Comparison of ENCODE assay signal across 9 cellular contexts in genomic region chr22:42680648-42681047, GRCh38. TPM values are rescaled to one million over a fixed set of nuclear protein-coding genes. Genes with fewer than 3 reads are reported as not detected.
DNase-seq lines count a peak whose midpoint lies in the region; ATAC-seq and TF ChIP-seq lines count a peak whose summit lies in the region.
"Had no signal": no experiment of that assay in that cellular context is flagged by ENCODE, and none has a peak within 500 bp of the region (broad histone marks: within the 10 kb centered on the region; RNA-seq: fewer than 3 reads in every experiment).

No MANE protein-coding gene starts in this region.

- H3K4ac ChIP-seq in mesendoderm (ENCODE audit: low read depth, low read length), result no peak overlapping the region

- in situ Hi-C loops in mammary epithelial cell (cut with MboI; ENCODE audit: low sequenced_read_pairs in 2 of 2), result no loop called here

- H3K9ac ChIP-seq in mammary epithelial cell (ENCODE audit: insufficient read depth, low read length) (no peak overlapping the region), mesendoderm (ENCODE audit: low read length) (no peak overlapping the region)

- TF ChIP-seq CTCF in AG09309 (IDR thresholded peaks at IDR 0.05; ENCODE audit: control insufficient read depth, insufficient read depth, low read depth, low read length, missing control alignments), result no peak
- no peak for TF ChIP-seq CTCF in mammary epithelial cell (conservative IDR thresholded peaks at IDR 0.05 in 1 of 2, IDR thresholded peaks at IDR 0.05 in 1 of 2; ENCODE audit: extremely low read depth in 1 of 2, insufficient read depth in 1 of 2, low read depth in 1 of 2, low read length in 2 of 2)
- TF ChIP-seq CTCF in glutamatergic neuron (IDR thresholded peaks at IDR 0.05; ENCODE audit: partially characterized antibody, unreplicated experiment), result no peak

- H3K27me3 ChIP-seq in mammary epithelial cell (ENCODE audit: insufficient read depth, low read length) (no peaks in the 10 kb centered on the region), mesendoderm (ENCODE audit: insufficient read depth, low read length, poor library complexity) (no peaks in the 10 kb centered on the region)

- no peak overlapping the region for H2BK120ac ChIP-seq in mesendoderm (ENCODE audit: low read depth, low read length)

- BruUV-seq in mammary epithelial cell (replicated peaks; lab: Mats Ljungman, UMichigan), result no TSS peak

- no peak overlapping the region for H3K18ac ChIP-seq in mesendoderm (ENCODE audit: low read length)

- H3K4me1 Mint-ChIP-seq in glutamatergic neuron (ENCODE audit: low read depth, unreplicated experiment), result peaks cover 16% of the 10 kb centered on the region
- H3K4me1 Mint-ChIP-seq in stimulated activated memory B cell treated with anti-CD40 and anti-IgM and Interleukin-4, amounts not matched to agents 10 μg/mL and 1 μg/mL and 100 μg/mL, for 72 hours, result peaks cover 8% of the 10 kb centered on the region

- H3K4me2 ChIP-seq in mammary epithelial cell (ENCODE audit: insufficient read depth, low read depth, low read length) (peak overlapping the region; percentile 66), mesendoderm (ENCODE audit: low read length) (no peak overlapping the region)

- H3K79me1 ChIP-seq in mesendoderm (ENCODE audit: low read length), result no peaks in the 10 kb centered on the region

- peaks cover 2% of the 10 kb centered on the region for H3K9me3 ChIP-seq in mammary epithelial cell (replicated peaks; ENCODE audit: insufficient read depth, low read length)

- H3K36me3 ChIP-seq in mammary epithelial cell (ENCODE audit: insufficient read depth, low read length), result no peaks in the 10 kb centered on the region
- no peaks in the 10 kb centered on the region for H3K36me3 ChIP-seq in mesendoderm (ENCODE audit: control insufficient read depth, insufficient read depth, low read length)

- H4K20me1 ChIP-seq in mammary epithelial cell (ENCODE audit: insufficient read depth, low read length), result no peaks in the 10 kb centered on the region

- no peak overlapping the region for H2BK5ac ChIP-seq in mesendoderm (ENCODE audit: low read length)

- H3K23ac ChIP-seq in mesendoderm (ENCODE audit: low read length), result no peak overlapping the region

- dilution Hi-C loops in mammary epithelial cell (cut with HindIII; ENCODE audit: low sequenced_read_pairs), result loop anchor here (5.0 kb wide), 1 partner anchor 457 kb away; no protein-coding TSS in a partner anchor

- no peak overlapping the region for H3K56ac ChIP-seq in mesendoderm (ENCODE audit: low read length)

- H2AFZ ChIP-seq in mammary epithelial cell (ENCODE audit: low read depth, low read length), result peak overlapping the region; percentile 72

- H4K8ac ChIP-seq in mesendoderm (ENCODE audit: low read depth, low read length), result no peak overlapping the region

- CTCF ChIA-PET in mammary epithelial cell (lab: Charles Lee; ENCODE audit: low non-redundant PET), result no interaction called here

- DNase-seq in AG09309 (ENCODE audit: low read depth) (peak; percentile 85), Kasumi-1 (lab: John Stamatoyannopoulos, UW) (peak; percentile 28 to 35), mammary epithelial cell (peak; percentile 95), mesendoderm (peak; percentile 29), NCI-H748 (lab: John Stamatoyannopoulos, UW; ENCODE audit: unreplicated experiment) (no peak), glutamatergic neuron (no peak)
- DNase-seq: NCI-H446 had no signal

- peaks cover 2% of the 10 kb centered on the region for H3K27me3 Mint-ChIP-seq in glutamatergic neuron (ENCODE audit: unreplicated experiment)
- H3K27me3 Mint-ChIP-seq in stimulated activated memory B cell treated with anti-CD40 and anti-IgM and Interleukin-4, amounts not matched to agents 10 μg/mL and 1 μg/mL and 100 μg/mL, for 72 hours, result no peaks in the 10 kb centered on the region

- H2BK15ac ChIP-seq in mesendoderm (replicated peaks; ENCODE audit: low read depth), result no peak overlapping the region

- 36% methylated on average over 8 of the region's 8 CpGs for WGBS in mammary epithelial cell (ENCODE audit: low coverage, missing lambda C conversion rate)
- WGBS in mesendoderm (ENCODE audit: extremely low coverage, insufficient coverage, low lambda C conversion rate), result 96% methylated on average over 3 of the region's 8 CpGs

- no peak overlapping the region for H3K4me3 ChIP-seq in AG09309 (ENCODE audit: control insufficient read depth, low read depth, low read length)
- no peak overlapping the region for H3K4me3 ChIP-seq in mammary epithelial cell (replicated peaks in 1 of 3; ENCODE audit: insufficient read depth in 1 of 3, low read depth in 2 of 3, low read length in 3 of 3)
- no peak overlapping the region for H3K4me3 ChIP-seq in mesendoderm (ENCODE audit: low read length)

- no peak overlapping the region for H3K4me3 Mint-ChIP-seq in glutamatergic neuron (ENCODE audit: unreplicated experiment)
- no peak overlapping the region for H3K4me3 Mint-ChIP-seq in stimulated activated memory B cell treated with anti-CD40 and anti-IgM and Interleukin-4, amounts not matched to agents 10 μg/mL and 1 μg/mL and 100 μg/mL, for 72 hours

- ATAC-seq in HG03039 (IDR thresholded peaks at IDR 0.05; ENCODE audit: unreplicated experiment), result no peak
- no peak for ATAC-seq in stimulated activated memory B cell treated with anti-CD40 and anti-IgM and Interleukin-4, amounts not matched to agents 10 μg/mL and 1 μg/mL and 100 μg/mL, for 72 hours

- H2AK5ac ChIP-seq in mesendoderm (ENCODE audit: low read length), result no peak overlapping the region

- H3K4me1 ChIP-seq in mammary epithelial cell (ENCODE audit: insufficient read depth, low read length) (peaks cover 14% of the 10 kb centered on the region), mesendoderm (ENCODE audit: control insufficient read depth, low read depth, low read length) (no peaks in the 10 kb centered on the region)

- H3K79me2 ChIP-seq in mammary epithelial cell (ENCODE audit: insufficient read depth, low read length), result no peaks in the 10 kb centered on the region
- H3K79me2 ChIP-seq in mesendoderm (ENCODE audit: control insufficient read depth, insufficient read depth, low read length), result no peaks in the 10 kb centered on the region

- intact Hi-C loops in mammary epithelial cell (cut with micrococcal nuclease), result no loop called here

- no peak overlapping the region for H4K5ac ChIP-seq in mesendoderm (ENCODE audit: low read length)

- H3K27ac ChIP-seq in mammary epithelial cell (ENCODE audit: insufficient read depth, low read depth, low read length), result peak overlapping the region; percentile 67
- H3K27ac ChIP-seq in mesendoderm (ENCODE audit: low read depth, low read length), result no peak overlapping the region

- H3K36me3 Mint-ChIP-seq in glutamatergic neuron (ENCODE audit: unreplicated experiment), result peaks cover 25% of the 10 kb centered on the region
- H3K36me3 Mint-ChIP-seq in stimulated activated memory B cell treated with anti-CD40 and anti-IgM and Interleukin-4, amounts not matched to agents 10 μg/mL and 1 μg/mL and 100 μg/mL, for 72 hours, result peaks cover 22% of the 10 kb centered on the region

- H3K9me3 Mint-ChIP-seq in glutamatergic neuron (ENCODE audit: unreplicated experiment), result peaks cover 20% of the 10 kb centered on the region
- H3K9me3 Mint-ChIP-seq in stimulated activated memory B cell treated with anti-CD40 and anti-IgM and Interleukin-4, amounts not matched to agents 10 μg/mL and 1 μg/mL and 100 μg/mL, for 72 hours, result peaks cover 21% of the 10 kb centered on the region

- no peak overlapping the region for H3K27ac Mint-ChIP-seq in glutamatergic neuron (ENCODE audit: unreplicated experiment)
- H3K27ac Mint-ChIP-seq in stimulated activated memory B cell treated with anti-CD40 and anti-IgM and Interleukin-4, amounts not matched to agents 10 μg/mL and 1 μg/mL and 100 μg/mL, for 72 hours, result no peak overlapping the region

RNA-seq across cellular contexts. Expression of gene CYB5R3, which starts 31.5 kb away (rescaled TPM):
- 100 to 1,000 TPM in 1 of 2 donors, 10 to 100 TPM in 1; 80.4 to 181 TPM for total RNA-seq in mammary epithelial cell
- 125 TPM for polyA plus RNA-seq in mammary epithelial cell
- polyA minus RNA-seq in mammary epithelial cell, result 196 TPM
- polyA plus RNA-seq in mesendoderm (2013, experiment 1 of 2), result 96.2 TPM
- polyA plus RNA-seq in mesendoderm (2013, experiment 2 of 2), result 99.0 TPM
- 148 TPM for total RNA-seq in glutamatergic neuron (ENCODE audit: unreplicated experiment)

RNA-seq across cellular contexts. Expression of gene A4GALT, which starts 40.0 kb away (rescaled TPM):
- total RNA-seq in mammary epithelial cell (1 to 10 TPM; 2.5 to 3.0 TPM), glutamatergic neuron (ENCODE audit: unreplicated experiment) (61.4 TPM)
- polyA plus RNA-seq in mammary epithelial cell, result 3.7 TPM
- 1.4 TPM for polyA minus RNA-seq in mammary epithelial cell
- polyA plus RNA-seq in mesendoderm (2013, experiment 1 of 2), result 5.9 TPM
- 5.8 TPM for polyA plus RNA-seq in mesendoderm (2013, experiment 2 of 2)

RNA-seq across cellular contexts. Expression of gene ATP5MGL, which starts 40.2 kb away (rescaled TPM):
- total RNA-seq in mammary epithelial cell (1 to 10 TPM in 1 of 2 donors, not detected in 1; 1.2 TPM), glutamatergic neuron (ENCODE audit: unreplicated experiment) (1.1 TPM)
- polyA plus RNA-seq in mammary epithelial cell, result not detected
- polyA minus RNA-seq in mammary epithelial cell, result not detected
- polyA plus RNA-seq in mesendoderm (2013, experiment 1 of 2), result not detected
- polyA plus RNA-seq in mesendoderm (2013, experiment 2 of 2), result not detected

Comparison
In these comparisons a context has a peak if more than half of its experiments do, and no peak if none do; other contexts are left out.
1. DNase-seq: peak in AG09309 (single experiment), Kasumi-1 (2 of 2), mammary epithelial cell (single experiment) and mesendoderm (single experiment); none in NCI-H748 (single experiment) and glutamatergic neuron (single experiment).
2. RNA of gene A4GALT, which starts 40.0 kb away (total RNA-seq): 61.4 TPM in glutamatergic neuron (single experiment); 2.5 to 3.0 TPM in mammary epithelial cell; every median in the first group is over 10 times any median in the second.